Comparison of ENCODE assay signal across 1 cellular context in genomic region chr14:93903342-93904184, GRCh38.
A peak's percentile ranks its signal among the peaks of the same experiment; 100 is the strongest.
TF ChIP-seq lines count a peak whose summit lies in the region.

No MANE protein-coding gene starts in this region.

TF ChIP-seq in HepG2, 621 proteins besides CTCF, POLR2A, EP300 and RAD21 (continued from another document):
- no peak for TF ChIP-seq ZNF704 (CRISPR knock-in tag; IDR thresholded peaks at IDR 0.05; ENCODE audit: borderline replicate concordance)
- TF ChIP-seq, protein P1, sequence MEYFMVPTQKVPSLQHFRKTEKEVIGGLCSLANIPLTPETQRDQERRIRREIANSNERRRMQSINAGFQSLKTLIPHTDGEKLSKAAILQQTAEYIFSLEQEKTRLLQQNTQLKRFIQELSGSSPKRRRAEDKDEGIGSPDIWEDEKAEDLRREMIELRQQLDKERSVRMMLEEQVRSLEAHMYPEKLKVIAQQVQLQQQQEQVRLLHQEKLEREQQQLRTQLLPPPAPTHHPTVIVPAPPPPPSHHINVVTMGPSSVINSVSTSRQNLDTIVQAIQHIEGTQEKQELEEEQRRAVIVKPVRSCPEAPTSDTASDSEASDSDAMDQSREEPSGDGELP (IDR thresholded peaks at IDR 0.05; ENCODE audit: borderline replicate concordance, low read depth): no peak
- TF ChIP-seq NRL (CRISPR knock-in tag; IDR thresholded peaks at IDR 0.05; ENCODE audit: borderline replicate concordance): 0 out of 2 replicates have a peak, but pooled peaks have one; percentile 9
- TF ChIP-seq, protein P2, sequence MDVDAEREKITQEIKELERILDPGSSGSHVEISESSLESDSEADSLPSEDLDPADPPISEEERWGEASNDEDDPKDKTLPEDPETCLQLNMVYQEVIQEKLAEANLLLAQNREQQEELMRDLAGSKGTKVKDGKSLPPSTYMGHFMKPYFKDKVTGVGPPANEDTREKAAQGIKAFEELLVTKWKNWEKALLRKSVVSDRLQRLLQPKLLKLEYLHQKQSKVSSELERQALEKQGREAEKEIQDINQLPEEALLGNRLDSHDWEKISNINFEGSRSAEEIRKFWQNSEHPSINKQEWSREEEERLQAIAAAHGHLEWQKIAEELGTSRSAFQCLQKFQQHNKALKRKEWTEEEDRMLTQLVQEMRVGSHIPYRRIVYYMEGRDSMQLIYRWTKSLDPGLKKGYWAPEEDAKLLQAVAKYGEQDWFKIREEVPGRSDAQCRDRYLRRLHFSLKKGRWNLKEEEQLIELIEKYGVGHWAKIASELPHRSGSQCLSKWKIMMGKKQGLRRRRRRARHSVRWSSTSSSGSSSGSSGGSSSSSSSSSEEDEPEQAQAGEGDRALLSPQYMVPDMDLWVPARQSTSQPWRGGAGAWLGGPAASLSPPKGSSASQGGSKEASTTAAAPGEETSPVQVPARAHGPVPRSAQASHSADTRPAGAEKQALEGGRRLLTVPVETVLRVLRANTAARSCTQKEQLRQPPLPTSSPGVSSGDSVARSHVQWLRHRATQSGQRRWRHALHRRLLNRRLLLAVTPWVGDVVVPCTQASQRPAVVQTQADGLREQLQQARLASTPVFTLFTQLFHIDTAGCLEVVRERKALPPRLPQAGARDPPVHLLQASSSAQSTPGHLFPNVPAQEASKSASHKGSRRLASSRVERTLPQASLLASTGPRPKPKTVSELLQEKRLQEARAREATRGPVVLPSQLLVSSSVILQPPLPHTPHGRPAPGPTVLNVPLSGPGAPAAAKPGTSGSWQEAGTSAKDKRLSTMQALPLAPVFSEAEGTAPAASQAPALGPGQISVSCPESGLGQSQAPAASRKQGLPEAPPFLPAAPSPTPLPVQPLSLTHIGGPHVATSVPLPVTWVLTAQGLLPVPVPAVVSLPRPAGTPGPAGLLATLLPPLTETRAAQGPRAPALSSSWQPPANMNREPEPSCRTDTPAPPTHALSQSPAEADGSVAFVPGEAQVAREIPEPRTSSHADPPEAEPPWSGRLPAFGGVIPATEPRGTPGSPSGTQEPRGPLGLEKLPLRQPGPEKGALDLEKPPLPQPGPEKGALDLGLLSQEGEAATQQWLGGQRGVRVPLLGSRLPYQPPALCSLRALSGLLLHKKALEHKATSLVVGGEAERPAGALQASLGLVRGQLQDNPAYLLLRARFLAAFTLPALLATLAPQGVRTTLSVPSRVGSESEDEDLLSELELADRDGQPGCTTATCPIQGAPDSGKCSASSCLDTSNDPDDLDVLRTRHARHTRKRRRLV (CRISPR knock-in tag; IDR thresholded peaks at IDR 0.05): no peak
- TF ChIP-seq TSC22D2 (CRISPR knock-in tag; IDR thresholded peaks at IDR 0.05; ENCODE audit: borderline replicate concordance): 0 out of 2 replicates have a peak, but pooled peaks have one; percentile 26
- no peak for TF ChIP-seq MTF2 (CRISPR knock-in tag; IDR thresholded peaks at IDR 0.05; ENCODE audit: borderline replicate concordance)
- TF ChIP-seq ARID4A (CRISPR knock-in tag; IDR thresholded peaks at IDR 0.05; ENCODE audit: borderline replicate concordance): no peak
- TF ChIP-seq HOXA3 (CRISPR knock-in tag; IDR thresholded peaks at IDR 0.05): peak; percentile 50; the same call in 1 of the 2 replicates
TF ChIP-seq in HepG2: peak in this region for 50.
